Comparison of ENCODE assay signal across 13 cellular contexts in the genomic region with DNA sequence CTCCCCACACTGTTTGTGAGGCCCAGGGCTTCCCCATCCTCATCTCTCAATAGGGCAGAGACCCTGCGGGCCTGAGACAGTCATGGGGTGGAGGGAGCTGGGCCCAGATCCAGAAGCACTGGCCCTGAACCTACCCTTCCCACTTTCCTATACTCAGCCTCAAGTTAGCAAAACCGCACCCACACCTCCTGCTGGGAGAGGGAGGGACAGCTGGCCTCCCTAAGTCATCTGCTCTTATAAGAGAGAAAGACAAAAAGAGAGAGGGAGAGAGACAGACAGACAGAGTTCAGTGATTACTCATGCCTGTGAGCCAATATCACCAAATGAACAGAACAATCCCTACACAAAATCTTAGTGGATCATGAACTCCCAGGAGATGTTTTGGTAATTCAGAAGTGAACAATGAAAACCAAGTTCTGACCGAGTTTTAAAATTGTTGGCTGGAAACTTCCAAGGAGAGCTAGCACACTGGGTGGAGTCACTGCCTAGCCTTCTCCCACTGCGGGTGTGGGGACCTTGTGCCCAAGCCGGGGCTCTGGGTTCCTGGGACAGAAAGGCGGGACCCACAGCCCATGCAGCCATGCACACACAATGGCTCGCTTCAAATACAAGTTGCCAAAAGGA.
DNase-seq lines count a peak whose midpoint lies in the region; ATAC-seq and TF ChIP-seq lines count a peak whose summit lies in the region.
"Had no signal": no experiment of that assay in that cellular context is flagged by ENCODE, and none has a peak within 500 bp of the region (broad histone marks: within the 10 kb centered on the region; RNA-seq: fewer than 3 reads in every experiment).

No MANE protein-coding gene starts in this region.

- POLR2A ChIA-PET in AG04449 (lab: Yijun Ruan, JAX) = no interaction called here

- no peaks in the 10 kb centered on the region for H3K27me3 ChIP-seq in kidney epithelial cell (ENCODE audit: control insufficient read depth, insufficient read depth, low read length)
- H3K27me3 ChIP-seq: colonic mucosa, ovary had no signal

- no peak for ATAC-seq in HG02759 (IDR thresholded peaks at IDR 0.05; ENCODE audit: unreplicated experiment)
- ATAC-seq: activated CD8-positive, alpha-beta memory T cell treated with anti-CD3 and anti-CD28 coated beads, Interleukin-2, amount 10 ng/mL, durations not matched to agents 7 days and 5 days; HepG2 had no signal

- no peaks in the 10 kb centered on the region for H3K36me3 ChIP-seq in kidney epithelial cell (ENCODE audit: control insufficient read depth, insufficient read depth, low read length)
- H3K36me3 ChIP-seq: colonic mucosa, ovary had no signal

- H3K4me3 ChIP-seq in AG04449 (ENCODE audit: low read depth, low read length) (no peak overlapping the region), kidney epithelial cell (ENCODE audit: low read depth, low read length) (no peak overlapping the region)
- H3K4me3 ChIP-seq: colonic mucosa, ovary had no signal

- CTCF ChIA-PET in AG04449 (lab: Yijun Ruan, JAX) = interaction anchor here (0.7 to 1.2 kb wide), 4 partner anchors 9 to 73 kb away, joined by 3 read pairs; no protein-coding TSS in a partner anchor

- TF ChIP-seq CTCF in AG04449 (IDR thresholded peaks at IDR 0.05; ENCODE audit: insufficient read depth, low read length, missing control alignments) (peak; percentile 20), kidney epithelial cell (IDR thresholded peaks at IDR 0.05; ENCODE audit: insufficient read depth, low read length, poor library complexity, severe bottlenecking) (peak; percentile 6)

- DNase-seq in AG04449 (ENCODE audit: low read depth, low spot score) (no peak), LHCN-M2 (ENCODE audit: low read depth) (peak; percentile 83), epidermal melanocyte (ENCODE audit: insufficient read length, low spot score) (peak; percentile 23), kidney epithelial cell (ENCODE audit: low read depth) (no peak), HT-29 (ENCODE audit: low spot score) (no peak), NCI-H1694 (lab: John Stamatoyannopoulos, UW) (no peak)
- no peak for DNase-seq in activated CD8-positive, alpha-beta memory T cell treated with anti-CD3 and anti-CD28 coated beads for 24 hours
- DNase-seq: activated CD8-positive, alpha-beta memory T cell treated with anti-CD3 and anti-CD28 coated beads, Interleukin-2, amount 10 ng/mL, durations not matched to agents 7 days and 5 days; colonic mucosa; NCI-H2171 treated with DMSO at 0.1 percent for 48 hours; ovary had no signal

Comparison
In these comparisons a context has a peak if more than half of its experiments do, and no peak if none do; other contexts are left out.
1. DNase-seq: peak in LHCN-M2 (single experiment) and epidermal melanocyte (single experiment); none in AG04449 (single experiment), kidney epithelial cell (single experiment), HT-29 (single experiment), activated CD8-positive, alpha-beta memory T cell treated with anti-CD3 and anti-CD28 coated beads for 24 hours (single experiment) and NCI-H1694 (single experiment).